In genomic region chr2:11417946-11418585, GRCh38 we compare ENCODE assay signal across 9 cellular contexts. TPM values are rescaled to one million over a fixed set of nuclear protein-coding genes. Genes with fewer than 3 reads are reported as not detected.
DNase-seq lines count a peak whose midpoint lies in the region; ATAC-seq and TF ChIP-seq lines count a peak whose summit lies in the region.
"Had no signal": no experiment of that assay in that cellular context is flagged by ENCODE, and none has a peak within 500 bp of the region (broad histone marks: within the 10 kb centered on the region; RNA-seq: fewer than 3 reads in every experiment).

No MANE protein-coding gene starts in this region.

- H3K79me2 ChIP-seq in PC-9 (ENCODE audit: low read depth) = no peaks in the 10 kb centered on the region

- no peaks in the 10 kb centered on the region for H3K36me3 ChIP-seq in PC-9 (ENCODE audit: low read depth)
- H3K36me3 ChIP-seq: neutrophil had no signal

- intact Hi-C loops in PC-9 (cut with micrococcal nuclease; ENCODE audit: unreplicated experiment) = no loop called here

- no TSS peak for BruUV-seq in PC-9 (replicated peaks; lab: Mats Ljungman, UMichigan)

- H3K27me3 ChIP-seq in PC-9 (ENCODE audit: insufficient read depth, low read depth) = no peaks in the 10 kb centered on the region
- H3K27me3 ChIP-seq: neutrophil had no signal

- H3K4me3 ChIP-seq in PC-9 = no peak overlapping the region

- no peaks in the 10 kb centered on the region for H3K9me2 ChIP-seq in PC-9 (ENCODE audit: insufficient read depth)

- TF ChIP-seq CTCF in GM12873 (IDR thresholded peaks at IDR 0.05; ENCODE audit: insufficient read depth, low read depth, low read length, missing control alignments) (peak; percentile 69), PC-9 (conservative IDR thresholded peaks at IDR 0.05) (peak; percentile 80)

- CTCF ChIA-PET in PC-9 (lab: Charles Lee) = interaction anchor here (1.1 kb wide), 1 partner anchor 263 kb away, joined by 3 read pairs; no protein-coding TSS in a partner anchor

- no peak overlapping the region for H2AFZ ChIP-seq in PC-9

- DNase-seq in AML-193 (lab: John Stamatoyannopoulos, UW) (peak; percentile 10 to 31), PC-9 (peak; percentile 8 to 50), foreskin melanocyte (peak; percentile 17), NCI-H1930 (lab: John Stamatoyannopoulos, UW) (no peak), substantia nigra (lab: John Stamatoyannopoulos, UW) (no peak)

- no peaks in the 10 kb centered on the region for H3K4me1 ChIP-seq in PC-9 (replicated peaks; ENCODE audit: insufficient read depth)

- no peaks in the 10 kb centered on the region for H4K20me1 ChIP-seq in PC-9 (ENCODE audit: insufficient read depth)

- no peak overlapping the region for H3K27ac ChIP-seq in PC-9
- no peak overlapping the region for H3K27ac ChIP-seq in substantia nigra (ENCODE audit: low read depth, low read length, poor library complexity, severe bottlenecking)
- H3K27ac ChIP-seq: neutrophil had no signal

- H3K9me3 ChIP-seq in PC-9 (ENCODE audit: insufficient read depth, low read depth) = peaks cover 5% of the 10 kb centered on the region; the same call in 1 of the 2 replicates
- H3K9me3 ChIP-seq: neutrophil had no signal

- no peak overlapping the region for H3K4me2 ChIP-seq in PC-9

- ATAC-seq in HG03097 (IDR thresholded peaks at IDR 0.05; ENCODE audit: low FRiP score, unreplicated experiment) (no peak), GM21526 (IDR thresholded peaks at IDR 0.05; ENCODE audit: low FRiP score, unreplicated experiment) (no peak)

- H3F3A ChIP-seq in PC-9 (ENCODE audit: insufficient read depth, low read depth) = no peaks in the 10 kb centered on the region

- POLR2A ChIA-PET in PC-9 (lab: Charles Lee; ENCODE audit: unreplicated experiment) = interaction anchor here (0.6 kb wide), 1 partner anchor 279 kb away, joined by 3 read pairs; no protein-coding TSS in a partner anchor

RNA-seq across cellular contexts. Expression of gene E2F6, which starts 47.9 kb away (rescaled TPM):
- 13.4 and 15.2 TPM in 2 replicates for total RNA-seq in PC-9 (2021)

Comparison
In these comparisons a context has a peak if more than half of its experiments do, and no peak if none do; other contexts are left out.
1. DNase-seq: peak in AML-193 (2 of 2), PC-9 (2 of 2) and foreskin melanocyte (single experiment); none in NCI-H1930 (0 of 2) and substantia nigra (0 of 49).